In genomic region chr5:90474235-90475107, GRCh38 we compare ENCODE assay signal across 8 cellular contexts. TPM values are rescaled to one million over a fixed set of nuclear protein-coding genes. Genes with fewer than 3 reads are reported as not detected.
DNase-seq lines count a peak whose midpoint lies in the region; ATAC-seq and TF ChIP-seq lines count a peak whose summit lies in the region.

MBLAC2 (minus strand) TSS chr5:90474771; CDS start chr5:90474292, 479 bp downstream.
A gene with protein sequence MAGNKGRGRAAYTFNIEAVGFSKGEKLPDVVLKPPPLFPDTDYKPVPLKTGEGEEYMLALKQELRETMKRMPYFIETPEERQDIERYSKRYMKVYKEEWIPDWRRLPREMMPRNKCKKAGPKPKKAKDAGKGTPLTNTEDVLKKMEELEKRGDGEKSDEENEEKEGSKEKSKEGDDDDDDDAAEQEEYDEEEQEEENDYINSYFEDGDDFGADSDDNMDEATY (plus strand): TSS chr5:90474864. CDS start chr5:90485568, 10,704 bp downstream.

- ATAC-seq in CD8-positive, alpha-beta T cell: peak; percentile 88
- ATAC-seq in GM19438 (IDR thresholded peaks at IDR 0.05; ENCODE audit: low read depth, unreplicated experiment) (peak; percentile 86), HG03571 (IDR thresholded peaks at IDR 0.05; ENCODE audit: unreplicated experiment) (peak; percentile 88)
- peak; percentile 93 for ATAC-seq in activated CD8-positive, alpha-beta T cell treated with anti-CD3 and anti-CD28 coated beads for 36 hours

- peak within 1 kb of the TSS; percentile 96 for H3K27ac Mint-ChIP-seq in CD8-positive, alpha-beta T cell
- peak within 1 kb of the TSS; percentile 95 for H3K27ac Mint-ChIP-seq in activated CD8-positive, alpha-beta T cell treated with anti-CD3 and anti-CD28 coated beads for 36 hours

- peaks cover 41% of the 10 kb centered on the region for H3K4me1 Mint-ChIP-seq in CD8-positive, alpha-beta T cell (ENCODE audit: low read depth)
- peaks cover 35% of the 10 kb centered on the region for H3K4me1 Mint-ChIP-seq in activated CD8-positive, alpha-beta T cell treated with anti-CD3 and anti-CD28 coated beads for 36 hours (ENCODE audit: low read depth)

- DNase-seq in CD8-positive, alpha-beta T cell: peak; percentile 88 to 96 (median 93)
- DNase-seq in NCI-H82 treated with DMSO at 0.1 percent for 48 hours (lab: John Stamatoyannopoulos, UW; ENCODE audit: unreplicated experiment) (peak; percentile 81), lung microvascular endothelial cell (ENCODE audit: low read depth in 2 of 2) (peak; percentile 94 to 96)
- DNase-seq in activated CD8-positive, alpha-beta T cell treated with anti-CD3 and anti-CD28 coated beads for 36 hours: peak; percentile 95
- peak; percentile 86 to 91 (median 90) for DNase-seq in stimulated activated CD4-positive, alpha-beta T cell treated with anti-CD3 and anti-CD28 coated beads, TNF-alpha, amount 100 ng/mL, for 4 hours (ENCODE audit: low read depth in 3 of 3)

- H3K27ac ChIP-seq in CD8-positive, alpha-beta T cell (ENCODE audit: low read depth, low read length): peak within 1 kb of the TSS; percentile 68
- H3K27ac ChIP-seq in ectodermal cell (ENCODE audit: insufficient read depth, low read depth, low read length, poor library complexity, severe bottlenecking): peak within 1 kb of the TSS; percentile 52

- H3K36me3 ChIP-seq in CD8-positive, alpha-beta T cell (ENCODE audit: insufficient read depth, low read length): no peaks in the 10 kb centered on the region
- H3K36me3 ChIP-seq in ectodermal cell (ENCODE audit: control insufficient read depth, insufficient read depth, low read length): no peaks in the 10 kb centered on the region

- H3K4me3 Mint-ChIP-seq in CD8-positive, alpha-beta T cell: peak within 1 kb of the TSS; percentile 99
- H3K4me3 Mint-ChIP-seq in activated CD8-positive, alpha-beta T cell treated with anti-CD3 and anti-CD28 coated beads for 36 hours: peak within 1 kb of the TSS; percentile 97

- no peaks in the 10 kb centered on the region for H3K27me3 ChIP-seq in CD8-positive, alpha-beta T cell (ENCODE audit: insufficient read depth, low read length)
- peaks cover 24% of the 10 kb centered on the region for H3K27me3 ChIP-seq in ectodermal cell (ENCODE audit: control insufficient read depth, insufficient read depth, low read length, poor library complexity, severe bottlenecking)

- peaks cover 16% of the 10 kb centered on the region for H3K4me1 ChIP-seq in CD8-positive, alpha-beta T cell (ENCODE audit: insufficient read depth, low read length)
- peaks cover 7% of the 10 kb centered on the region for H3K4me1 ChIP-seq in ectodermal cell (ENCODE audit: control insufficient read depth, insufficient read depth, low read length)

- H3K9me3 ChIP-seq in CD8-positive, alpha-beta T cell (ENCODE audit: low read length): no peaks in the 10 kb centered on the region
- H3K9me3 ChIP-seq in ectodermal cell (ENCODE audit: control insufficient read depth, low read length): no peaks in the 10 kb centered on the region

- CTCF ChIA-PET in CD8-positive, alpha-beta T cell (lab: Charles Lee): interaction anchor here (0.7 to 3.0 kb wide), 9 partner anchors 11 to 943 kb away, joined by 3 to 14 read pairs (median 3); partner anchors contain the start of gene LYSMD3
- CTCF ChIA-PET in activated CD8-positive, alpha-beta T cell treated with anti-CD3 and anti-CD28 coated beads for 36 hours (lab: Charles Lee): interaction anchor here (0.7 to 2.7 kb wide), 4 partner anchors 14 to 63 kb away, joined by 3 to 11 read pairs (median 6); partner anchors contain the start of gene LYSMD3

- H3K27me3 Mint-ChIP-seq in CD8-positive, alpha-beta T cell (ENCODE audit: low read depth): no peaks in the 10 kb centered on the region
- H3K27me3 Mint-ChIP-seq in activated CD8-positive, alpha-beta T cell treated with anti-CD3 and anti-CD28 coated beads for 36 hours: no peaks in the 10 kb centered on the region

- peaks cover 26% of the 10 kb centered on the region for H3K36me3 Mint-ChIP-seq in CD8-positive, alpha-beta T cell
- peaks cover 37% of the 10 kb centered on the region for H3K36me3 Mint-ChIP-seq in activated CD8-positive, alpha-beta T cell treated with anti-CD3 and anti-CD28 coated beads for 36 hours (ENCODE audit: low read depth)

- intact Hi-C loops in CD8-positive, alpha-beta T cell (cut with DNase I, micrococcal nuclease): loop anchor here (1.0 to 10.0 kb wide), 6 partner anchors 34 to 906 kb away; partner anchors contain the start of genes LYSMD3 (in 2 of the 2) and CETN3 (in 1 of the 2)
- intact Hi-C loops in activated CD8-positive, alpha-beta T cell treated with anti-CD3 and anti-CD28 coated beads for 36 hours (cut with micrococcal nuclease): loop anchor here (5.0 kb wide), 1 partner anchor 53 kb away; the partner anchor contains the start of gene LYSMD3

- WGBS in ectodermal cell, 2 experiments: 0 to 1% methylated on average over 73 of the region's 73 CpGs

- POLR2A ChIA-PET in CD8-positive, alpha-beta T cell (lab: Charles Lee): interaction anchor here (0.5 to 3.7 kb wide), 12 partner anchors 9 to 1753 kb away, joined by 3 to 35 read pairs (median 4); partner anchors contain the start of genes ARRDC3, CETN3 and LYSMD3
- POLR2A ChIA-PET in activated CD8-positive, alpha-beta T cell treated with anti-CD3 and anti-CD28 coated beads for 36 hours (lab: Charles Lee): interaction anchor here (0.6 to 2.6 kb wide), 6 partner anchors 9 to 135 kb away, joined by 3 to 17 read pairs (median 4); partner anchors contain the start of gene CETN3

- H3K4me3 ChIP-seq in CD8-positive, alpha-beta T cell (ENCODE audit: low read depth, low read length): peak within 1 kb of the TSS; percentile 93
- H3K4me3 ChIP-seq in ectodermal cell (ENCODE audit: insufficient read depth, low read depth, low read length): peak within 1 kb of the TSS; percentile 75

- peaks cover 3% of the 10 kb centered on the region for H3K9me3 Mint-ChIP-seq in CD8-positive, alpha-beta T cell
- H3K9me3 Mint-ChIP-seq in activated CD8-positive, alpha-beta T cell treated with anti-CD3 and anti-CD28 coated beads for 36 hours: peaks cover 18% of the 10 kb centered on the region

- TF ChIP-seq CTCF in CD8-positive, alpha-beta T cell (IDR thresholded peaks at IDR 0.05): peak; percentile 54
- TF ChIP-seq CTCF in activated CD8-positive, alpha-beta T cell treated with anti-CD3 and anti-CD28 coated beads for 36 hours (IDR thresholded peaks at IDR 0.05): peak; percentile 64

RNA-seq across cellular contexts. Expression of gene MBLAC2, which starts in this region (rescaled TPM):
- total RNA-seq in CD8-positive, alpha-beta T cell: 1 to 10 TPM; 2.8 to 3.2 TPM
- 1 to 10 TPM; 4.9 to 5.2 TPM for total RNA-seq in activated CD8-positive, alpha-beta T cell treated with anti-CD3 and anti-CD28 coated beads for 36 hours
- polyA plus RNA-seq in ectodermal cell (2013, experiment 1 of 4): 6.1 TPM
- 4.5 TPM for polyA plus RNA-seq in ectodermal cell (2013, experiment 2 of 4)
- 4.3 TPM for polyA plus RNA-seq in ectodermal cell (2013, experiment 3 of 4)
- polyA plus RNA-seq in ectodermal cell (2013, experiment 4 of 4): 4.7 TPM
- 3.3 and 4.6 TPM in 2 replicates for total RNA-seq in lung microvascular endothelial cell

RNA-seq across cellular contexts. Expression of the second gene that starts in this region (rescaled TPM):
- total RNA-seq in CD8-positive, alpha-beta T cell: 1 to 10 TPM in 1 of 2 experiments, under 1 TPM in 1; 0.69 to 1.0 TPM
- 10 to 100 TPM; 24.0 to 27.1 TPM for total RNA-seq in activated CD8-positive, alpha-beta T cell treated with anti-CD3 and anti-CD28 coated beads for 36 hours
- 8.6 TPM for polyA plus RNA-seq in ectodermal cell (2013, experiment 1 of 4)
- polyA plus RNA-seq in ectodermal cell (2013, experiment 2 of 4): 7.1 TPM
- polyA plus RNA-seq in ectodermal cell (2013, experiment 3 of 4): 5.4 TPM
- 5.8 TPM for polyA plus RNA-seq in ectodermal cell (2013, experiment 4 of 4)
- total RNA-seq in lung microvascular endothelial cell: 2.4 and 3.7 TPM in 2 replicates

Comparison
In these comparisons a context has a peak if more than half of its experiments do, and no peak if none do; other contexts are left out.
1. Peak in every context shown above with its lines: DNase-seq, ATAC-seq, H3K4me3 ChIP-seq and H3K27ac ChIP-seq.